In the genomic region with DNA sequence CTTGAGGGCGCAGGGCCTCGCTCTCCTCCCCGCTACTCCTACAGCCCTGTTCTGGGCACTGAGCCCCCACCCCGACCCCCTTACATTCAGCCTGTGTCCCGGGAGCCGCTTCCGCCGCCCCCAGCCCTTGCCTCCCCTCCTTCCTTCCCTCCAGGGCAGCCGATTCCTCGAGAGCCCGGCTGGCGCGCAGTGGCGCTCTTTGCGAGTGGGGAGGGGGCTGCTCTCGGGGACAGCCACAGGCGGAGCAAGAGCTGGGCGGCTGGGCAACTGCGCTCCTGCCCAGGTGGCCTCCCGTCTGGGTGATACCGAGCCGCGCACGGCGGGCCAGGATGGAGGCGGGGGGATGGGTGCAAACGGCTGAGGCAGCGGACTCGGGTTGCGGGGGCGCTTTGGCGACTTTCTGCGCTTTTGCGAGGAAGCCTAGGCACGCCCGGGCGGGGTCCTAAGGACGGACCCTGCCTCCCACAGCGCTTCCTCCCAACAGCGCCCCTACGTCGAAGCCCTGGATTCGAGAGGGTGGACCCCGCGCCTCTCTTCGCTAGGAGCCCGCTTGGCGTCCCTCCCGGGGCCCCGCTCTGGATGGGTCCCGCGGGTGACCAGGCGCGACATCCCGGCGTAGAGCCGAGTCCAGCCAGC, we compare ENCODE assay signal across 8 cellular contexts. TPM values are rescaled to one million over a fixed set of nuclear protein-coding genes. Genes with fewer than 3 reads are reported as not detected.
DNase-seq lines count a peak whose midpoint lies in the region.

No MANE protein-coding gene starts in this region.

- in situ Hi-C loops in ACHN (cut with HindIII; ENCODE audit: low pct_ligation_motif_present, low pct_unique_long_range_greater_than_20kb, low sequenced_read_pairs), result loop anchor here (10.0 kb wide), 1 partner anchor 98 kb away; a partner anchor contains a TSS
- in situ Hi-C loops in G401 (cut with HindIII; ENCODE audit: low sequenced_read_pairs), result loop anchor here (10.0 kb wide), 1 partner anchor 98 kb away; a partner anchor contains a TSS

- H3K36me3 ChIP-seq in MG63 (no peaks in the 10 kb centered on the region), ectodermal cell (ENCODE audit: control insufficient read depth, insufficient read depth, low read length) (no peaks in the 10 kb centered on the region), muscle layer of duodenum (ENCODE audit: control insufficient read depth in 1 of 2, insufficient read depth in 2 of 2, low read length in 2 of 2) (no peaks in the 10 kb centered on the region)

- no peaks in the 10 kb centered on the region for H3K9me3 ChIP-seq in MG63
- no peaks in the 10 kb centered on the region for H3K9me3 ChIP-seq in ectodermal cell (ENCODE audit: control insufficient read depth, low read length)
- H3K9me3 ChIP-seq in muscle layer of duodenum (ENCODE audit: control insufficient read depth in 1 of 2, low read length in 2 of 2), result no peaks in the 10 kb centered on the region

- H3K27ac ChIP-seq in ectodermal cell (ENCODE audit: insufficient read depth, low read depth, low read length, poor library complexity, severe bottlenecking), result no peak overlapping the region
- H3K27ac ChIP-seq in muscle layer of duodenum (ENCODE audit: low read length), result no peak overlapping the region

- H3K4me1 ChIP-seq in ectodermal cell (ENCODE audit: control insufficient read depth, insufficient read depth, low read length) (peaks cover 28% of the 10 kb centered on the region), muscle layer of duodenum (ENCODE audit: control insufficient read depth in 1 of 2, insufficient read depth in 2 of 2, low read length in 2 of 2) (peaks cover 13 to 50% of the 10 kb centered on the region in 2 donors)

- WGBS in ectodermal cell, 2 experiments, result 0% methylated on average over 57 of the region's 57 CpGs

- H3K4me3 ChIP-seq in MG63 (peak overlapping the region; percentile 57), ectodermal cell (ENCODE audit: insufficient read depth, low read depth, low read length) (peak overlapping the region; percentile 69), muscle layer of duodenum (ENCODE audit: low read depth in 1 of 2, low read length in 2 of 2) (peak overlapping the region; percentile 55 to 84)

- DNase-seq in ACHN (peak; percentile 13), MG63 (no peak), G401 (ENCODE audit: low spot score) (no peak), A172 (ENCODE audit: low spot score) (no peak), NCI-H774 (lab: John Stamatoyannopoulos, UW) (no peak), RPMI8226 (no peak)

- peaks cover 7% of the 10 kb centered on the region for H3K27me3 ChIP-seq in MG63
- H3K27me3 ChIP-seq in ectodermal cell (ENCODE audit: control insufficient read depth, insufficient read depth, low read length, poor library complexity, severe bottlenecking), result peaks cover 43% of the 10 kb centered on the region
- no peaks in the 10 kb centered on the region for H3K27me3 ChIP-seq in muscle layer of duodenum (ENCODE audit: low read depth, low read length)

RNA-seq across cellular contexts. Expression of a gene that starts 1.3 kb away (rescaled TPM):
- 9.9 and 14.5 TPM in 2 replicates for total RNA-seq in MG63 (2014; rRNA removed; shearing (Covaris generic); ENCODE audit: low replicate concordance)
- 17.6 TPM for polyA plus RNA-seq in ectodermal cell (2013, experiment 1 of 4)
- 19.3 TPM for polyA plus RNA-seq in ectodermal cell (2013, experiment 2 of 4)
- 15.2 TPM for polyA plus RNA-seq in ectodermal cell (2013, experiment 3 of 4)
- 17.5 TPM for polyA plus RNA-seq in ectodermal cell (2013, experiment 4 of 4)
- 3.1 and 3.9 TPM in 2 replicates for total RNA-seq in G401 (2014; rRNA removed; shearing (Covaris generic))
- 6.4 and 8.0 TPM in 2 replicates for total RNA-seq in A172 (2014; rRNA removed; shearing (Covaris generic))

RNA-seq across cellular contexts. Expression of a gene that starts 25.6 kb away (rescaled TPM):
- total RNA-seq in MG63 (2014; rRNA removed; shearing (Covaris generic); ENCODE audit: low replicate concordance), result 17.9 and 23.9 TPM in 2 replicates
- 73.0 TPM for polyA plus RNA-seq in ectodermal cell (2013, experiment 1 of 4)
- 68.7 TPM for polyA plus RNA-seq in ectodermal cell (2013, experiment 2 of 4)
- polyA plus RNA-seq in ectodermal cell (2013, experiment 3 of 4), result 41.4 TPM
- polyA plus RNA-seq in ectodermal cell (2013, experiment 4 of 4), result 51.2 TPM
- 11.3 and 27.1 TPM in 2 replicates for total RNA-seq in G401 (2014; rRNA removed; shearing (Covaris generic))
- 15.5 and 20.6 TPM in 2 replicates for total RNA-seq in A172 (2014; rRNA removed; shearing (Covaris generic))

RNA-seq across cellular contexts. Expression of a gene that starts 26.4 kb away (rescaled TPM):
- total RNA-seq in MG63 (2014; rRNA removed; shearing (Covaris generic); ENCODE audit: low replicate concordance), result 9.3 and 15.5 TPM in 2 replicates
- polyA plus RNA-seq in ectodermal cell (2013, experiment 1 of 4), result 7.4 TPM
- polyA plus RNA-seq in ectodermal cell (2013, experiment 2 of 4), result 9.0 TPM
- 7.2 TPM for polyA plus RNA-seq in ectodermal cell (2013, experiment 3 of 4)
- polyA plus RNA-seq in ectodermal cell (2013, experiment 4 of 4), result 7.1 TPM
- 2.0 and 3.8 TPM in 2 replicates for total RNA-seq in G401 (2014; rRNA removed; shearing (Covaris generic))
- 4.0 and 5.1 TPM in 2 replicates for total RNA-seq in A172 (2014; rRNA removed; shearing (Covaris generic))

RNA-seq across cellular contexts. Expression of a gene that starts 55.9 kb away (rescaled TPM):
- total RNA-seq in MG63 (2014; rRNA removed; shearing (Covaris generic); ENCODE audit: low replicate concordance), result not detected in 2 replicates
- polyA plus RNA-seq in ectodermal cell (2013, experiment 1 of 4), result not detected
- 0.37 TPM for polyA plus RNA-seq in ectodermal cell (2013, experiment 2 of 4)
- polyA plus RNA-seq in ectodermal cell (2013, experiment 3 of 4), result 0.32 TPM
- polyA plus RNA-seq in ectodermal cell (2013, experiment 4 of 4), result 0.32 TPM
- not detected in 2 replicates for total RNA-seq in G401 (2014; rRNA removed; shearing (Covaris generic))
- 0.12 TPM in 1 of 2 replicates, not detected in the other for total RNA-seq in A172 (2014; rRNA removed; shearing (Covaris generic))
